ENCODE assay signal across 1 cellular context in the genomic region with DNA sequence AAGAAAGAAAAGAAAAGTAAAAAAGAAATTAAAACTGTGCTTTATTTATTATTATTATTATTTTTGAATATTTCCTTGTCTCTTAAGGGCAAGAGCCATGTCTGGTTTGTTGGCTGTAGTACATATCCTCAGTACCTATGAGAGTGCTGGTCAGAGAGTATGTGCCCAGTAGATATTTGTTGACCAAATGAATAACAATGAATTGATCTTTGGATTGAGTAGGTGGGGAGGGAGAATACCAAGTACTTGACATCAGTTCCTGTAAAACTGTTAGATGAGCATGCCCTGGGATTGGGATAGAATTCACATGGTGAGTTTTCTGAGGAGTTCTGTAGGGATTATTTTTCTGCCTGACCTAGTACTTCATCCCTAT.
TF ChIP-seq lines count a peak whose summit lies in the region.

No MANE protein-coding gene starts in this region.

TF ChIP-seq in HEK293T, 16 proteins besides CTCF, POLR2A, EP300 and RAD21:
- TF ChIP-seq ELF4 (IDR thresholded peaks at IDR 0.05) (no peak), FOXK2 (IDR thresholded peaks at IDR 0.05) (no peak), CTBP1 (IDR thresholded peaks at IDR 0.05; ENCODE audit: borderline replicate concordance) (no peak), FOXM1 (IDR thresholded peaks at IDR 0.05; ENCODE audit: borderline replicate concordance) (no peak), HDGF (IDR thresholded peaks at IDR 0.05; ENCODE audit: borderline replicate concordance) (no peak), BHLHE40 (IDR thresholded peaks at IDR 0.05; ENCODE audit: borderline replicate concordance) (no peak), LEF1 (IDR thresholded peaks at IDR 0.05; ENCODE audit: borderline replicate concordance) (no peak), FOXA1 (IDR thresholded peaks at IDR 0.05) (no peak), ZNF384 (IDR thresholded peaks at IDR 0.05) (no peak), ARNT (IDR thresholded peaks at IDR 0.05) (no peak), NFRKB (IDR thresholded peaks at IDR 0.05) (no peak), SUZ12 (IDR thresholded peaks at IDR 0.05) (no peak), TARDBP (IDR thresholded peaks at IDR 0.05) (no peak), L3MBTL2 (conservative IDR thresholded peaks at IDR 0.05) (no peak), SP1 (IDR thresholded peaks at IDR 0.05) (no peak)
- TF ChIP-seq, protein P1, sequence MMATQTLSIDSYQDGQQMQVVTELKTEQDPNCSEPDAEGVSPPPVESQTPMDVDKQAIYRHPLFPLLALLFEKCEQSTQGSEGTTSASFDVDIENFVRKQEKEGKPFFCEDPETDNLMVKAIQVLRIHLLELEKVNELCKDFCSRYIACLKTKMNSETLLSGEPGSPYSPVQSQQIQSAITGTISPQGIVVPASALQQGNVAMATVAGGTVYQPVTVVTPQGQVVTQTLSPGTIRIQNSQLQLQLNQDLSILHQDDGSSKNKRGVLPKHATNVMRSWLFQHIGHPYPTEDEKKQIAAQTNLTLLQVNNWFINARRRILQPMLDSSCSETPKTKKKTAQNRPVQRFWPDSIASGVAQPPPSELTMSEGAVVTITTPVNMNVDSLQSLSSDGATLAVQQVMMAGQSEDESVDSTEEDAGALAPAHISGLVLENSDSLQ (IDR thresholded peaks at IDR 0.05): no peak
